In genomic region chr17:9890124-9890523, GRCh38 we compare ENCODE assay signal across 9 cellular contexts. TPM values are rescaled to one million over a fixed set of nuclear protein-coding genes. Genes with fewer than 3 reads are reported as not detected.
DNase-seq lines count a peak whose midpoint lies in the region; ATAC-seq, FAIRE-seq and TF ChIP-seq lines count a peak whose summit lies in the region.
"Had no signal": no experiment of that assay in that cellular context is flagged by ENCODE, and none has a peak within 500 bp of the region (broad histone marks: within the 10 kb centered on the region; RNA-seq: fewer than 3 reads in every experiment).

No MANE protein-coding gene starts in this region.

- no peaks in the 10 kb centered on the region; the same call in 1 of the 2 replicates for H3K36me3 Mint-ChIP-seq in HFFc6 (ENCODE audit: low read depth)
- no peaks in the 10 kb centered on the region for H3K36me3 Mint-ChIP-seq in WTC11
- H3K36me3 Mint-ChIP-seq: activated naive CD4-positive, alpha-beta T cell treated with anti-CD3 and anti-CD28 coated beads, Interleukin-2, amount 10 ng/mL, durations not matched to agents 7 days and 5 days had no signal

- H3K4me3 Mint-ChIP-seq in HFFc6, result no peak overlapping the region
- no peak overlapping the region for H3K4me3 Mint-ChIP-seq in WTC11
- H3K4me3 Mint-ChIP-seq: activated naive CD4-positive, alpha-beta T cell treated with anti-CD3 and anti-CD28 coated beads, Interleukin-2, amount 10 ng/mL, durations not matched to agents 7 days and 5 days had no signal

- H3K9me3 Mint-ChIP-seq in HFFc6 (peaks cover 13% of the 10 kb centered on the region), WTC11 (peaks cover 18% of the 10 kb centered on the region)
- H3K9me3 Mint-ChIP-seq: activated naive CD4-positive, alpha-beta T cell treated with anti-CD3 and anti-CD28 coated beads, Interleukin-2, amount 10 ng/mL, durations not matched to agents 7 days and 5 days had no signal

- ATAC-seq in WTC11 (peak; percentile 100), GM18520 (IDR thresholded peaks at IDR 0.05; ENCODE audit: unreplicated experiment) (no peak), GM21619 (IDR thresholded peaks at IDR 0.05; ENCODE audit: unreplicated experiment) (no peak)

- H3K27me3 Mint-ChIP-seq in HFFc6 (ENCODE audit: insufficient read depth) (peaks cover 11% of the 10 kb centered on the region), WTC11 (ENCODE audit: low read depth) (no peaks in the 10 kb centered on the region; the same call in 1 of the 2 replicates)

- CTCF ChIA-PET in WTC11 (lab: Charles Lee), result interaction anchor here (0.5 to 2.5 kb wide), 45 partner anchors 10 to 1033 kb away, joined by 3 to 39 read pairs (median 5); partner anchors contain the start of genes GLP2R, MYH2 and RCVRN

- peak; percentile 28 for TF ChIP-seq CTCF in D721Med (IDR thresholded peaks at IDR 0.05; ENCODE audit: insufficient read depth, missing control alignments)
- peak; percentile 81 for TF ChIP-seq CTCF in HFFc6 (IDR thresholded peaks at IDR 0.05)
- TF ChIP-seq CTCF in WTC11 (IDR thresholded peaks at IDR 0.05), result peak; percentile 93

- no peak for FAIRE-seq in D721Med (lab: Jason Lieb, UNC)

- H3K27ac Mint-ChIP-seq in HFFc6 (no peak overlapping the region), WTC11 (no peak overlapping the region)
- H3K27ac Mint-ChIP-seq: activated naive CD4-positive, alpha-beta T cell treated with anti-CD3 and anti-CD28 coated beads, Interleukin-2, amount 10 ng/mL, durations not matched to agents 7 days and 5 days had no signal

- DNase-seq in D721Med (ENCODE audit: insufficient read length, low spot score) (no peak), HFFc6 (peak; percentile 10), WTC11 (ENCODE audit: low spot score) (peak; percentile 79), left kidney (ENCODE audit: low read depth, low spot score) (peak; percentile 47), NCI-H2081 (lab: John Stamatoyannopoulos, UW) (no peak), dermis blood vessel endothelial cell (no peak)
- DNase-seq: activated naive CD4-positive, alpha-beta T cell treated with anti-CD3 and anti-CD28 coated beads, Interleukin-2, amount 10 ng/mL, durations not matched to agents 7 days and 5 days had no signal

- H3K4me1 Mint-ChIP-seq in HFFc6 (ENCODE audit: low read depth) (peaks cover 21% of the 10 kb centered on the region; the same call in 1 of the 2 replicates), WTC11 (0 out of 2 replicates have a peak, but pooled peaks cover 3% of the 10 kb centered on the region)
- H3K4me1 Mint-ChIP-seq: activated naive CD4-positive, alpha-beta T cell treated with anti-CD3 and anti-CD28 coated beads, Interleukin-2, amount 10 ng/mL, durations not matched to agents 7 days and 5 days had no signal

- POLR2A ChIA-PET in WTC11 (lab: Charles Lee), result no interaction called here

TF ChIP-seq in WTC11, 78 proteins besides CTCF, POLR2A, EP300 and RAD21:
- TF ChIP-seq TP53 (CRISPR knock-in tag; IDR thresholded peaks at IDR 0.05), result no peak
- no peak for TF ChIP-seq ZNF219 (CRISPR knock-in tag; IDR thresholded peaks at IDR 0.05; ENCODE audit: borderline replicate concordance)
- no peak for TF ChIP-seq ATF3 (CRISPR knock-in tag; conservative IDR thresholded peaks at IDR 0.05)
- no peak for TF ChIP-seq ZNF416 (CRISPR knock-in tag; IDR thresholded peaks at IDR 0.05)
- TF ChIP-seq ESRRA (CRISPR knock-in tag; IDR thresholded peaks at IDR 0.05; ENCODE audit: borderline replicate concordance), result no peak
- no peak for TF ChIP-seq MAX (CRISPR knock-in tag; IDR thresholded peaks at IDR 0.05)
TF ChIP-seq in WTC11: peak in this region for 0.

RNA-seq across cellular contexts. Expression of gene RCVRN, which starts 14.9 kb away (rescaled TPM):
- total RNA-seq in HFFc6 (2021; fragmentation: NEBNext Ultra II Directional; extraction: Animal tissue kit (Norgen Biotek cat#: 25700)), result not detected
- not detected in 3 replicates for total RNA-seq in WTC11 (2021)
- total RNA-seq in dermis blood vessel endothelial cell, result not detected in 2 replicates

Comparison
In these comparisons a context has a peak if more than half of its experiments do, and no peak if none do; other contexts are left out.
1. DNase-seq: peak in HFFc6 (single experiment), WTC11 (single experiment) and left kidney (single experiment); none in D721Med (single experiment), NCI-H2081 (0 of 2) and dermis blood vessel endothelial cell (single experiment).
2. CTCF ChIP-seq: peak in every context shown above with its lines; median percentile 93 in WTC11; 81 in HFFc6; 28 in D721Med.